ENCODE assay signal across 1 cellular context in genomic region chr19:19418548-19419260, GRCh38.
TF ChIP-seq lines count a peak whose summit lies in the region.

No MANE protein-coding gene starts in this region.

TF ChIP-seq in WTC11, 78 proteins besides CTCF, POLR2A, EP300 and RAD21 (continued from another document):
- no peak for TF ChIP-seq AFF4 (CRISPR knock-in tag; IDR thresholded peaks at IDR 0.05; ENCODE audit: borderline replicate concordance)
